8 cellular contexts compared by ENCODE assay signal in the genomic region with DNA sequence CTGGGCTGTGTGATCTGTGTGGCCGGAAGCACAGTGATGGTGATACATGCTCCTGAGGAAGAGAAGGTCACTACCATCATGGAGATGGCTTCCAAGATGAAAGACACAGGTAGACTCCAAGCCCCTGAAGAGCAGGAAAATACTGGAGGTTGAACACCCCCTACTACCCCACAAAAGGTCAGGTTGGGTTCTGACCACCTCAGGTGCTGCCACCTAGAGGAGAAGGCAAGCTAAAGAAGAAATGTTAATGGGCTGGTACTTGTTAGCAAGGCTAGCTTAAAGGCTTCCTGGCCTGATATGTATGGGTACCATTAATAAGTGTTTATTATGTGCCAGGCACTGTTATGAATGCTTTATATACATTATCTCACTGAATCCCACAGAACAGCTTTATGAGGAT. TPM values are rescaled to one million over a fixed set of nuclear protein-coding genes. Genes with fewer than 3 reads are reported as not detected.
DNase-seq lines count a peak whose midpoint lies in the region; ATAC-seq lines count a peak whose summit lies in the region.

No MANE protein-coding gene starts in this region.

- no peaks in the 10 kb centered on the region for H3K27me3 Mint-ChIP-seq in CD8-positive, alpha-beta memory T cell

- no peaks in the 10 kb centered on the region for H3K9me3 ChIP-seq in SJCRH30 (replicated peaks)
- H3K9me3 ChIP-seq in CD8-positive, alpha-beta memory T cell (ENCODE audit: low read length), result no peaks in the 10 kb centered on the region

- no peak overlapping the region for H3K4me3 Mint-ChIP-seq in CD8-positive, alpha-beta memory T cell

- CTCF ChIA-PET in CD8-positive, alpha-beta memory T cell (lab: Charles Lee), result interaction anchor here (0.9 to 1.6 kb wide), 4 partner anchors 17 to 258 kb away, joined by 3 to 4 read pairs (median 3); no protein-coding TSS in a partner anchor

- H3K4me3 ChIP-seq in SJCRH30, result no peak overlapping the region
- H3K4me3 ChIP-seq in CD8-positive, alpha-beta memory T cell (ENCODE audit: low read length), result no peak overlapping the region

- H3K4me1 ChIP-seq in SJCRH30, result no peaks in the 10 kb centered on the region
- H3K4me1 ChIP-seq in CD8-positive, alpha-beta memory T cell (ENCODE audit: insufficient read depth, low read length), result no peaks in the 10 kb centered on the region

- peaks cover 4% of the 10 kb centered on the region; the same call in 1 of the 2 replicates for H3K36me3 ChIP-seq in SJCRH30
- no peaks in the 10 kb centered on the region for H3K36me3 ChIP-seq in CD8-positive, alpha-beta memory T cell (ENCODE audit: insufficient read depth, low read length)

- H3K27ac ChIP-seq in SJCRH30, result no peak overlapping the region
- H3K27ac ChIP-seq in CD8-positive, alpha-beta memory T cell (ENCODE audit: low read depth, low read length), result no peak overlapping the region

- POLR2A ChIA-PET in CD8-positive, alpha-beta memory T cell (lab: Charles Lee), result interaction anchor here (0.6 kb wide), 1 partner anchor 210 kb away, joined by 3 read pairs; no protein-coding TSS in a partner anchor

- ATAC-seq in GM18909 (IDR thresholded peaks at IDR 0.05; ENCODE audit: poor library complexity, unreplicated experiment) (peak; percentile 46), esophagus mucosa (peak; percentile 15), HG02763 (IDR thresholded peaks at IDR 0.05; ENCODE audit: unreplicated experiment) (no peak), GM21825 (IDR thresholded peaks at IDR 0.05; ENCODE audit: unreplicated experiment) (no peak)

- no peaks in the 10 kb centered on the region for H3K27me3 ChIP-seq in SJCRH30
- H3K27me3 ChIP-seq in CD8-positive, alpha-beta memory T cell (ENCODE audit: insufficient read depth, low read length, poor library complexity, severe bottlenecking), result no peaks in the 10 kb centered on the region

- DNase-seq in Ammon's horn (ENCODE audit: low spot score), result peak; percentile 46
- peak; percentile 27 to 57 for DNase-seq in SJCRH30
- peak; percentile 50 for DNase-seq in stimulated activated CD8-positive, alpha-beta memory T cell treated with anti-CD3 and anti-CD28 coated beads, Interleukin-4, amount 100 ng/mL, for 48 hours
- no peak for DNase-seq in CD8-positive, alpha-beta memory T cell

- H3K9me3 Mint-ChIP-seq in CD8-positive, alpha-beta memory T cell, result no peaks in the 10 kb centered on the region

- peak overlapping the region in 1 of 8 donors; percentile 86 for H3K27ac Mint-ChIP-seq in CD8-positive, alpha-beta memory T cell

- H3K36me3 Mint-ChIP-seq in CD8-positive, alpha-beta memory T cell, result peaks cover 0 to 7% (median 6%) of the 10 kb centered on the region in 3 donors

- peaks cover 0 to under 1% (median 0%) of the 10 kb centered on the region in 3 donors for H3K4me1 Mint-ChIP-seq in CD8-positive, alpha-beta memory T cell

RNA-seq across cellular contexts. Expression of gene NIPAL4, which starts 11.7 kb away (rescaled TPM):
- total RNA-seq in SJCRH30 (2014; rRNA removed; shearing (Covaris generic)), result not detected in 2 replicates
- total RNA-seq in esophagus mucosa, result 31.2 TPM
- total RNA-seq in CD8-positive, alpha-beta memory T cell, result 1 to 10 TPM; 1.1 to 1.4 TPM
- polyA plus RNA-seq in CD8-positive, alpha-beta memory T cell, result not detected

Comparison
In these comparisons a context has a peak if more than half of its experiments do, and no peak if none do; other contexts are left out.
1. DNase-seq: peak in Ammon's horn (single experiment), SJCRH30 (2 of 2) and stimulated activated CD8-positive, alpha-beta memory T cell treated with anti-CD3 and anti-CD28 coated beads, Interleukin-4, amount 100 ng/mL, for 48 hours (single experiment); none in CD8-positive, alpha-beta memory T cell (0 of 5).
2. ATAC-seq: peak in GM18909 (single experiment) and esophagus mucosa (single experiment); none in HG02763 (single experiment) and GM21825 (single experiment).
3. RNA of gene NIPAL4, which starts 11.7 kb away (total RNA-seq): 31.2 TPM in esophagus mucosa (single experiment); 1.1 to 1.4 TPM in CD8-positive, alpha-beta memory T cell and not detected in SJCRH30; every median in the first group is over 10 times any median in the second.